In the genomic region with DNA sequence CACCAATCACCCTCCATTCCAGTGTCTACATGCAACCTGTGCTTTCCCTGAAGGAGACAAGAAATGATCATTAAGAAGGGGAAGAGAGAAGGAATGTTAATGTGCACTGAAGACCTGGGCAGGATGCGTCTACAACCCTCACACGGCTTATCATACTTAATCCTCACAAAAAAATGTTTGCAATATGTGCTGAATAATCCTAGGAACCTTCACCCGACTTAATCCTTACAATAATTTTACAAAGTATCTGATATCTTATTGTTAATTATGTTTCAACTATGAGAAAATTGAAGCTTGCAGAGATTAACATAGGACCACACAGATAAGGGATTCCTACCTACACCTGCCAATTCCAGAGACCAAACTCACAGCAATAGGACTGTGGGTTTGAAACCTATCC, we compare ENCODE assay signal across 1 cellular context.
TF ChIP-seq lines count a peak whose summit lies in the region.

No MANE protein-coding gene starts in this region.

TF ChIP-seq in H1, 55 proteins besides CTCF, POLR2A, EP300 and RAD21 (continued from another document):
- TF ChIP-seq, protein P1, sequence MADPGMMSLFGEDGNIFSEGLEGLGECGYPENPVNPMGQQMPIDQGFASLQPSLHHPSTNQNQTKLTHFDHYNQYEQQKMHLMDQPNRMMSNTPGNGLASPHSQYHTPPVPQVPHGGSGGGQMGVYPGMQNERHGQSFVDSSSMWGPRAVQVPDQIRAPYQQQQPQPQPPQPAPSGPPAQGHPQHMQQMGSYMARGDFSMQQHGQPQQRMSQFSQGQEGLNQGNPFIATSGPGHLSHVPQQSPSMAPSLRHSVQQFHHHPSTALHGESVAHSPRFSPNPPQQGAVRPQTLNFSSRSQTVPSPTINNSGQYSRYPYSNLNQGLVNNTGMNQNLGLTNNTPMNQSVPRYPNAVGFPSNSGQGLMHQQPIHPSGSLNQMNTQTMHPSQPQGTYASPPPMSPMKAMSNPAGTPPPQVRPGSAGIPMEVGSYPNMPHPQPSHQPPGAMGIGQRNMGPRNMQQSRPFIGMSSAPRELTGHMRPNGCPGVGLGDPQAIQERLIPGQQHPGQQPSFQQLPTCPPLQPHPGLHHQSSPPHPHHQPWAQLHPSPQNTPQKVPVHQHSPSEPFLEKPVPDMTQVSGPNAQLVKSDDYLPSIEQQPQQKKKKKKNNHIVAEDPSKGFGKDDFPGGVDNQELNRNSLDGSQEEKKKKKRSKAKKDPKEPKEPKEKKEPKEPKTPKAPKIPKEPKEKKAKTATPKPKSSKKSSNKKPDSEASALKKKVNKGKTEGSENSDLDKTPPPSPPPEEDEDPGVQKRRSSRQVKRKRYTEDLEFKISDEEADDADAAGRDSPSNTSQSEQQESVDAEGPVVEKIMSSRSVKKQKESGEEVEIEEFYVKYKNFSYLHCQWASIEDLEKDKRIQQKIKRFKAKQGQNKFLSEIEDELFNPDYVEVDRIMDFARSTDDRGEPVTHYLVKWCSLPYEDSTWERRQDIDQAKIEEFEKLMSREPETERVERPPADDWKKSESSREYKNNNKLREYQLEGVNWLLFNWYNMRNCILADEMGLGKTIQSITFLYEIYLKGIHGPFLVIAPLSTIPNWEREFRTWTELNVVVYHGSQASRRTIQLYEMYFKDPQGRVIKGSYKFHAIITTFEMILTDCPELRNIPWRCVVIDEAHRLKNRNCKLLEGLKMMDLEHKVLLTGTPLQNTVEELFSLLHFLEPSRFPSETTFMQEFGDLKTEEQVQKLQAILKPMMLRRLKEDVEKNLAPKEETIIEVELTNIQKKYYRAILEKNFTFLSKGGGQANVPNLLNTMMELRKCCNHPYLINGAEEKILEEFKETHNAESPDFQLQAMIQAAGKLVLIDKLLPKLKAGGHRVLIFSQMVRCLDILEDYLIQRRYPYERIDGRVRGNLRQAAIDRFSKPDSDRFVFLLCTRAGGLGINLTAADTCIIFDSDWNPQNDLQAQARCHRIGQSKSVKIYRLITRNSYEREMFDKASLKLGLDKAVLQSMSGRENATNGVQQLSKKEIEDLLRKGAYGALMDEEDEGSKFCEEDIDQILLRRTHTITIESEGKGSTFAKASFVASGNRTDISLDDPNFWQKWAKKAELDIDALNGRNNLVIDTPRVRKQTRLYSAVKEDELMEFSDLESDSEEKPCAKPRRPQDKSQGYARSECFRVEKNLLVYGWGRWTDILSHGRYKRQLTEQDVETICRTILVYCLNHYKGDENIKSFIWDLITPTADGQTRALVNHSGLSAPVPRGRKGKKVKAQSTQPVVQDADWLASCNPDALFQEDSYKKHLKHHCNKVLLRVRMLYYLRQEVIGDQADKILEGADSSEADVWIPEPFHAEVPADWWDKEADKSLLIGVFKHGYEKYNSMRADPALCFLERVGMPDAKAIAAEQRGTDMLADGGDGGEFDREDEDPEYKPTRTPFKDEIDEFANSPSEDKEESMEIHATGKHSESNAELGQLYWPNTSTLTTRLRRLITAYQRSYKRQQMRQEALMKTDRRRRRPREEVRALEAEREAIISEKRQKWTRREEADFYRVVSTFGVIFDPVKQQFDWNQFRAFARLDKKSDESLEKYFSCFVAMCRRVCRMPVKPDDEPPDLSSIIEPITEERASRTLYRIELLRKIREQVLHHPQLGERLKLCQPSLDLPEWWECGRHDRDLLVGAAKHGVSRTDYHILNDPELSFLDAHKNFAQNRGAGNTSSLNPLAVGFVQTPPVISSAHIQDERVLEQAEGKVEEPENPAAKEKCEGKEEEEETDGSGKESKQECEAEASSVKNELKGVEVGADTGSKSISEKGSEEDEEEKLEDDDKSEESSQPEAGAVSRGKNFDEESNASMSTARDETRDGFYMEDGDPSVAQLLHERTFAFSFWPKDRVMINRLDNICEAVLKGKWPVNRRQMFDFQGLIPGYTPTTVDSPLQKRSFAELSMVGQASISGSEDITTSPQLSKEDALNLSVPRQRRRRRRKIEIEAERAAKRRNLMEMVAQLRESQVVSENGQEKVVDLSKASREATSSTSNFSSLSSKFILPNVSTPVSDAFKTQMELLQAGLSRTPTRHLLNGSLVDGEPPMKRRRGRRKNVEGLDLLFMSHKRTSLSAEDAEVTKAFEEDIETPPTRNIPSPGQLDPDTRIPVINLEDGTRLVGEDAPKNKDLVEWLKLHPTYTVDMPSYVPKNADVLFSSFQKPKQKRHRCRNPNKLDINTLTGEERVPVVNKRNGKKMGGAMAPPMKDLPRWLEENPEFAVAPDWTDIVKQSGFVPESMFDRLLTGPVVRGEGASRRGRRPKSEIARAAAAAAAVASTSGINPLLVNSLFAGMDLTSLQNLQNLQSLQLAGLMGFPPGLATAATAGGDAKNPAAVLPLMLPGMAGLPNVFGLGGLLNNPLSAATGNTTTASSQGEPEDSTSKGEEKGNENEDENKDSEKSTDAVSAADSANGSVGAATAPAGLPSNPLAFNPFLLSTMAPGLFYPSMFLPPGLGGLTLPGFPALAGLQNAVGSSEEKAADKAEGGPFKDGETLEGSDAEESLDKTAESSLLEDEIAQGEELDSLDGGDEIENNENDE (IDR thresholded peaks at IDR 0.05; ENCODE audit: insufficient replicate concordance, low read length): no peak
- TF ChIP-seq RNF2 (IDR thresholded peaks at IDR 0.05; ENCODE audit: borderline replicate concordance, low read depth, low read length, missing control alignments, poor library complexity, severe bottlenecking) (no peak), SIRT6 (IDR thresholded peaks at IDR 0.05; ENCODE audit: low read length) (no peak), ZNF274 (IDR thresholded peaks at IDR 0.05; ENCODE audit: borderline replicate concordance, extremely low read depth, low read length) (no peak), CREB1 (IDR thresholded peaks at IDR 0.05) (no peak), CTBP2 (IDR thresholded peaks at IDR 0.05; ENCODE audit: borderline replicate concordance, insufficient read depth, insufficient read length, low read length) (no peak), SP1 (IDR thresholded peaks at IDR 0.05; ENCODE audit: low read depth, low read length) (no peak), CEBPB (IDR thresholded peaks at IDR 0.05; ENCODE audit: low read depth, low read length) (no peak), BCL11A (IDR thresholded peaks at IDR 0.05; ENCODE audit: low read depth in 2 of 2, low read length in 2 of 2) (no peak), SAP30 (IDR thresholded peaks at IDR 0.05; ENCODE audit: insufficient read depth, insufficient replicate concordance, low read length) (no peak)
- TF ChIP-seq, protein P2, sequence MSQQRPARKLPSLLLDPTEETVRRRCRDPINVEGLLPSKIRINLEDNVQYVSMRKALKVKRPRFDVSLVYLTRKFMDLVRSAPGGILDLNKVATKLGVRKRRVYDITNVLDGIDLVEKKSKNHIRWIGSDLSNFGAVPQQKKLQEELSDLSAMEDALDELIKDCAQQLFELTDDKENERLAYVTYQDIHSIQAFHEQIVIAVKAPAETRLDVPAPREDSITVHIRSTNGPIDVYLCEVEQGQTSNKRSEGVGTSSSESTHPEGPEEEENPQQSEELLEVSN (IDR thresholded peaks at IDR 0.05): no peak
- TF ChIP-seq, protein P3, sequence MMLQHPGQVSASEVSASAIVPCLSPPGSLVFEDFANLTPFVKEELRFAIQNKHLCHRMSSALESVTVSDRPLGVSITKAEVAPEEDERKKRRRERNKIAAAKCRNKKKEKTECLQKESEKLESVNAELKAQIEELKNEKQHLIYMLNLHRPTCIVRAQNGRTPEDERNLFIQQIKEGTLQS (IDR thresholded peaks at IDR 0.05; ENCODE audit: insufficient read depth, low read depth, low read length): no peak
